ENCODE assay signal across 8 cellular contexts in genomic region chr13:19864018-19864338, GRCh38. TPM values are rescaled to one million over a fixed set of nuclear protein-coding genes. Genes with fewer than 3 reads are reported as not detected.
DNase-seq lines count a peak whose midpoint lies in the region; ATAC-seq and TF ChIP-seq lines count a peak whose summit lies in the region.

No MANE protein-coding gene starts in this region.

- 0 out of 2 replicates have a peak, but pooled peaks cover 3% of the 10 kb centered on the region for H3K4me1 ChIP-seq in HEK293 (ENCODE audit: control insufficient read depth, insufficient read depth, low read length)
- H3K4me1 ChIP-seq in lung (ENCODE audit: control insufficient read depth in 2 of 2, insufficient read depth in 2 of 2, low read length in 2 of 2): peaks cover 6 to 9% of the 10 kb centered on the region in 2 donors

- intact Hi-C loops in dendritic cell treated with granulocyte-macrophage colony-stimulating factor and Interleukin-4, amounts not matched to agents 40 ng/mL and 50 ng/mL, for 4 days (cut with micrococcal nuclease): loop anchor here (2.0 to 5.0 kb wide), 3 partner anchors 81 to 232 kb away; partner anchors contain the start of genes MPHOSPH8 and PSPC1

- CTCF ChIA-PET in HEK293 (lab: Yijun Ruan, JAX): interaction anchor here (0.6 kb wide), 1 partner anchor 30 kb away, joined by 3 read pairs; no protein-coding TSS in a partner anchor

- no peaks in the 10 kb centered on the region for H3K9me3 Mint-ChIP-seq in dendritic cell treated with granulocyte-macrophage colony-stimulating factor and Interleukin-4, amounts not matched to agents 40 ng/mL and 50 ng/mL, for 4 days

- peak overlapping the region; percentile 53 for H3K4me3 ChIP-seq in HEK293 (ENCODE audit: low read depth, low read length)
- H3K4me3 ChIP-seq in WI38 (ENCODE audit: low read depth, low read length): peak overlapping the region; percentile 59
- peak overlapping the region; percentile 79 for H3K4me3 ChIP-seq in lung

- DNase-seq in NCI-H187 (lab: John Stamatoyannopoulos, UW): peak; percentile 34 to 54
- no peak for DNase-seq in NCI-H187 treated with DMSO at 0.1 percent for 48 hours (lab: John Stamatoyannopoulos, UW)
- peak; percentile 78 for DNase-seq in MV-4-11 (lab: John Stamatoyannopoulos, UW)
- DNase-seq in lung (ENCODE audit: low spot score): peak; percentile 80
- DNase-seq in stimulated activated CD8-positive, alpha-beta memory T cell treated with anti-CD3 and anti-CD28 coated beads, Interleukin-2, amount 100 ng/mL, for 48 hours (ENCODE audit: low read depth in 2 of 2): peak; percentile 46 to 50

- H3K36me3 Mint-ChIP-seq in dendritic cell treated with granulocyte-macrophage colony-stimulating factor and Interleukin-4, amounts not matched to agents 40 ng/mL and 50 ng/mL, for 4 days (ENCODE audit: low read depth): peaks cover 51% of the 10 kb centered on the region

- H3K4me3 Mint-ChIP-seq in dendritic cell treated with granulocyte-macrophage colony-stimulating factor and Interleukin-4, amounts not matched to agents 40 ng/mL and 50 ng/mL, for 4 days: peak overlapping the region; percentile 95

- TF ChIP-seq CTCF in HEK293 (tag by site-specific recombination; IDR thresholded peaks at IDR 0.05) (no peak), WI38 (IDR thresholded peaks at IDR 0.05; ENCODE audit: low read depth, low read length) (no peak), lung (IDR thresholded peaks at IDR 0.05; ENCODE audit: control extremely low read depth, extremely low read depth) (no peak)

- peak; percentile 39 for ATAC-seq in lung (ENCODE audit: insufficient read depth, low FRiP score)

- H3K4me1 Mint-ChIP-seq in dendritic cell treated with granulocyte-macrophage colony-stimulating factor and Interleukin-4, amounts not matched to agents 40 ng/mL and 50 ng/mL, for 4 days (ENCODE audit: low read depth): peaks cover 24% of the 10 kb centered on the region

- POLR2A ChIA-PET in HEK293 (lab: Yijun Ruan, JAX): interaction anchor here (0.6 to 1.8 kb wide), 14 partner anchors 10 to 333 kb away, joined by 3 to 20 read pairs (median 4); partner anchors contain the start of gene MPHOSPH8

- H3K9me3 ChIP-seq in HEK293 (ENCODE audit: control insufficient read depth, insufficient read depth, low read depth, low read length) (no peaks in the 10 kb centered on the region), lung (ENCODE audit: control insufficient read depth in 2 of 2, insufficient read depth in 1 of 2, low read length in 1 of 2) (no peaks in the 10 kb centered on the region)

- no peaks in the 10 kb centered on the region for H3K27me3 Mint-ChIP-seq in dendritic cell treated with granulocyte-macrophage colony-stimulating factor and Interleukin-4, amounts not matched to agents 40 ng/mL and 50 ng/mL, for 4 days

- H3K27ac ChIP-seq in HEK293 (ENCODE audit: extremely low read depth, low read depth, low read length) (peak overlapping the region; percentile 94), lung (ENCODE audit: low read depth in 1 of 2, low read length in 1 of 2) (peak overlapping the region; percentile 99)

- H3K27me3 ChIP-seq in lung (ENCODE audit: control insufficient read depth, insufficient read depth): no peaks in the 10 kb centered on the region

- H3K27ac Mint-ChIP-seq in dendritic cell treated with granulocyte-macrophage colony-stimulating factor and Interleukin-4, amounts not matched to agents 40 ng/mL and 50 ng/mL, for 4 days: peak overlapping the region; percentile 99

- 0% methylated on average over 25 to 28 of the region's 28 CpGs for WGBS in lung, 2 donors

- peaks cover under 1 to 15% of the 10 kb centered on the region in 2 experiments; a peak in 2 of 3 replicates for H3K36me3 ChIP-seq in HEK293 (ENCODE audit: control insufficient read depth in 2 of 2, insufficient read depth in 1 of 2, low read length in 2 of 2)
- no peaks in the 10 kb centered on the region for H3K36me3 ChIP-seq in lung (ENCODE audit: control insufficient read depth in 2 of 2, insufficient read depth in 2 of 2, low read length in 2 of 2)

TF ChIP-seq in HEK293, 187 proteins besides CTCF, POLR2A, EP300 and RAD21:
- peak; percentile 63 for TF ChIP-seq ZBTB8A (tag by site-specific recombination; IDR thresholded peaks at IDR 0.05)
- peak; percentile 44; the same call in 1 of the 2 replicates for TF ChIP-seq KLF8 (tag by site-specific recombination; IDR thresholded peaks at IDR 0.05)
- TF ChIP-seq, protein P1, sequence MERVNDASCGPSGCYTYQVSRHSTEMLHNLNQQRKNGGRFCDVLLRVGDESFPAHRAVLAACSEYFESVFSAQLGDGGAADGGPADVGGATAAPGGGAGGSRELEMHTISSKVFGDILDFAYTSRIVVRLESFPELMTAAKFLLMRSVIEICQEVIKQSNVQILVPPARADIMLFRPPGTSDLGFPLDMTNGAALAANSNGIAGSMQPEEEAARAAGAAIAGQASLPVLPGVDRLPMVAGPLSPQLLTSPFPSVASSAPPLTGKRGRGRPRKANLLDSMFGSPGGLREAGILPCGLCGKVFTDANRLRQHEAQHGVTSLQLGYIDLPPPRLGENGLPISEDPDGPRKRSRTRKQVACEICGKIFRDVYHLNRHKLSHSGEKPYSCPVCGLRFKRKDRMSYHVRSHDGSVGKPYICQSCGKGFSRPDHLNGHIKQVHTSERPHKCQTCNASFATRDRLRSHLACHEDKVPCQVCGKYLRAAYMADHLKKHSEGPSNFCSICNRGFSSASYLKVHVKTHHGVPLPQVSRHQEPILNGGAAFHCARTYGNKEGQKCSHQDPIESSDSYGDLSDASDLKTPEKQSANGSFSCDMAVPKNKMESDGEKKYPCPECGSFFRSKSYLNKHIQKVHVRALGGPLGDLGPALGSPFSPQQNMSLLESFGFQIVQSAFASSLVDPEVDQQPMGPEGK (tag by site-specific recombination; IDR thresholded peaks at IDR 0.05): peak; percentile 65
- TF ChIP-seq ZNF76 (tag by site-specific recombination; IDR thresholded peaks at IDR 0.05; ENCODE audit: borderline replicate concordance, low read depth): no peak
- TF ChIP-seq SCRT1 (tag by site-specific recombination; IDR thresholded peaks at IDR 0.05; ENCODE audit: borderline replicate concordance): no peak
- peak; percentile 59; the same call in 1 of the 2 replicates for TF ChIP-seq GLIS2 (tag by site-specific recombination; IDR thresholded peaks at IDR 0.05)
- TF ChIP-seq ZNF341 (tag by site-specific recombination; IDR thresholded peaks at IDR 0.05; ENCODE audit: low read depth): peak; percentile 87
- peak; percentile 73 for TF ChIP-seq GLIS1 (tag by site-specific recombination; IDR thresholded peaks at IDR 0.05)
- no peak for TF ChIP-seq ZBTB21 (tag by site-specific recombination; IDR thresholded peaks at IDR 0.05)
- TF ChIP-seq ZNF585B (tag by site-specific recombination; IDR thresholded peaks at IDR 0.05): no peak
- peak; percentile 42 for TF ChIP-seq ZBTB26 (tag by site-specific recombination; optimal IDR thresholded peaks at IDR 0.05)
- TF ChIP-seq FEZF1 (tag by site-specific recombination; IDR thresholded peaks at IDR 0.05): no peak
- TF ChIP-seq ZNF398 (tag by site-specific recombination; IDR thresholded peaks at IDR 0.05): peak; percentile 70
- no peak for TF ChIP-seq ZNF354C (tag by site-specific recombination; IDR thresholded peaks at IDR 0.05; ENCODE audit: borderline replicate concordance, low read depth)

RNA-seq across cellular contexts. Expression of gene ZMYM5, which starts 0.5 kb away (rescaled TPM):
- total RNA-seq in lung: 10 to 100 TPM; 10.5 to 32.8 TPM
- polyA plus RNA-seq in lung: 1 to 10 TPM; 5.6 to 6.8 TPM
